Comparison of ENCODE assay signal across 1 cellular context in genomic region chr17:39450051-39450450, GRCh38.
TF ChIP-seq lines count a peak whose summit lies in the region.

No MANE protein-coding gene starts in this region.

TF ChIP-seq in SK-N-SH, 30 proteins besides CTCF, POLR2A, EP300 and RAD21 (continued from another document):
- no peak for TF ChIP-seq USF2 (IDR thresholded peaks at IDR 0.05; ENCODE audit: borderline replicate concordance, low read depth, low read length)
- no peak for TF ChIP-seq YY1 (IDR thresholded peaks at IDR 0.05; ENCODE audit: low read depth)
- no peak for TF ChIP-seq IRF3 (IDR thresholded peaks at IDR 0.05; ENCODE audit: low read depth, low read length)
- no peak for TF ChIP-seq FOXJ3 (CRISPR knock-in tag; IDR thresholded peaks at IDR 0.05)
- no peak for TF ChIP-seq GATA2 (CRISPR knock-in tag; IDR thresholded peaks at IDR 0.05)
TF ChIP-seq in SK-N-SH: peak in this region for 0.
